8 cellular contexts compared by ENCODE assay signal in genomic region chr19:53432088-53432661, GRCh38. TPM values are rescaled to one million over a fixed set of nuclear protein-coding genes. Genes with fewer than 3 reads are reported as not detected.
A peak's percentile ranks its signal among the peaks of the same experiment; 100 is the strongest.
DNase-seq lines count a peak whose midpoint lies in the region; ATAC-seq and TF ChIP-seq lines count a peak whose summit lies in the region.

No MANE protein-coding gene starts in this region.

- peak overlapping the region; percentile 89 for H3K9ac ChIP-seq in OCI-LY1 (ENCODE audit: low read length)

- H3F3A ChIP-seq in OCI-LY1 (ENCODE audit: insufficient read depth, low read length) = no peaks in the 10 kb centered on the region

- peak; percentile 63 for DNase-seq in DMS53 (lab: John Stamatoyannopoulos, UW)
- DNase-seq in DMS53 treated with DMSO at 0.1 percent for 48 hours (lab: John Stamatoyannopoulos, UW; ENCODE audit: unreplicated experiment) = no peak
- peak; percentile 0 for DNase-seq in brain microvascular endothelial cell
- DNase-seq in kidney epithelial cell (ENCODE audit: low read depth) = no peak
- DNase-seq in stimulated activated CD4-positive, alpha-beta T cell treated with anti-CD3 and anti-CD28 coated beads, Interleukin-4, amount 100 ng/mL, for 24 hours = peak; percentile 7
- no peak for DNase-seq in NCI-H128 (lab: John Stamatoyannopoulos, UW; ENCODE audit: unreplicated experiment)

- in situ Hi-C loops in brain microvascular endothelial cell (cut with HindIII; ENCODE audit: low pct_ligation_motif_present, low sequenced_read_pairs) = no loop called here

- 0 out of 2 replicates have a peak, but pooled peaks cover 3% of the 10 kb centered on the region for H3K9me3 ChIP-seq in OCI-LY1 (ENCODE audit: low read length)

- H3K4me1 ChIP-seq in OCI-LY1 (ENCODE audit: insufficient read depth, low read length, severe bottlenecking) = peaks cover 12% of the 10 kb centered on the region

- no peaks in the 10 kb centered on the region for H4K20me1 ChIP-seq in OCI-LY1 (ENCODE audit: insufficient read depth, low read length)

- H3K27ac ChIP-seq in OCI-LY1 (ENCODE audit: low read depth, low read length, poor library complexity, severe bottlenecking) (no peak overlapping the region), brain microvascular endothelial cell (peak overlapping the region; percentile 64)

- H3K27me3 ChIP-seq in OCI-LY1 (ENCODE audit: insufficient read depth, low read length) (no peaks in the 10 kb centered on the region), brain microvascular endothelial cell (replicated peaks) (no peaks in the 10 kb centered on the region), kidney epithelial cell (ENCODE audit: control insufficient read depth, insufficient read depth, low read length) (no peaks in the 10 kb centered on the region)

- H3K9me2 ChIP-seq in OCI-LY1 (ENCODE audit: low read depth, low read length) = no peaks in the 10 kb centered on the region

- no peak overlapping the region for H2AFZ ChIP-seq in OCI-LY1 (ENCODE audit: low read length)

- peaks cover 42% of the 10 kb centered on the region for H3K36me3 ChIP-seq in OCI-LY1 (ENCODE audit: insufficient read depth, low read length)
- H3K36me3 ChIP-seq in brain microvascular endothelial cell (replicated peaks) = peaks cover 10% of the 10 kb centered on the region
- no peaks in the 10 kb centered on the region for H3K36me3 ChIP-seq in kidney epithelial cell (ENCODE audit: control insufficient read depth, insufficient read depth, low read length)

- 0 out of 2 replicates have a peak, but pooled peaks cover 6% of the 10 kb centered on the region for H3K79me2 ChIP-seq in OCI-LY1 (ENCODE audit: insufficient read depth, low read length)

- ATAC-seq in HG02642 (IDR thresholded peaks at IDR 0.05; ENCODE audit: poor library complexity, unreplicated experiment) = peak; percentile 22

- peak overlapping the region; percentile 78 for H3K4me3 ChIP-seq in OCI-LY1 (ENCODE audit: low read depth, low read length, poor library complexity, severe bottlenecking)
- peak overlapping the region; percentile 81 for H3K4me3 ChIP-seq in brain microvascular endothelial cell (ENCODE audit: low read depth, low read length)
- H3K4me3 ChIP-seq in kidney epithelial cell (ENCODE audit: low read depth, low read length) = peak overlapping the region; percentile 88

- TF ChIP-seq CTCF in OCI-LY1 (IDR thresholded peaks at IDR 0.05; ENCODE audit: low read length) (no peak), brain microvascular endothelial cell (IDR thresholded peaks at IDR 0.05; ENCODE audit: low read depth, low read length, missing control alignments) (no peak), kidney epithelial cell (IDR thresholded peaks at IDR 0.05; ENCODE audit: insufficient read depth, low read length, poor library complexity, severe bottlenecking) (no peak)

- H3K4me2 ChIP-seq in OCI-LY1 (ENCODE audit: low read length) = peak overlapping the region; percentile 94

RNA-seq across cellular contexts. Expression of gene ZNF761, which starts 0.4 kb away (rescaled TPM):
- 7.4 and 8.0 TPM in 2 replicates for total RNA-seq in kidney epithelial cell

RNA-seq across cellular contexts. Expression of gene ZNF813, which starts 35.4 kb away (rescaled TPM):
- 2.9 and 3.9 TPM in 2 replicates for total RNA-seq in kidney epithelial cell

RNA-seq across cellular contexts. Expression of gene ZNF765, which starts 37.2 kb away (rescaled TPM):
- 8.8 and 9.0 TPM in 2 replicates for total RNA-seq in kidney epithelial cell

Comparison
In these comparisons a context has a peak if more than half of its experiments do, and no peak if none do; other contexts are left out.
1. DNase-seq: peak in DMS53 (single experiment), brain microvascular endothelial cell (single experiment) and stimulated activated CD4-positive, alpha-beta T cell treated with anti-CD3 and anti-CD28 coated beads, Interleukin-4, amount 100 ng/mL, for 24 hours (single experiment); none in DMS53 treated with DMSO at 0.1 percent for 48 hours (single experiment), kidney epithelial cell (single experiment) and NCI-H128 (single experiment).
2. Peak in every context shown above with its lines, with median percentiles within 50 percentile points of each other: H3K4me3 ChIP-seq.